In genomic region chr2:61707984-61708852, GRCh38 we compare ENCODE assay signal across 8 cellular contexts.
DNase-seq lines count a peak whose midpoint lies in the region; ATAC-seq, FAIRE-seq and TF ChIP-seq lines count a peak whose summit lies in the region.

No MANE protein-coding gene starts in this region.

- no peak for FAIRE-seq in urothelium cell line (lab: Jason Lieb, UNC)

- TF ChIP-seq CTCF in GM06990 (IDR thresholded peaks at IDR 0.05; ENCODE audit: insufficient read depth, low read length, poor library complexity, severe bottlenecking), result no peak
- no peak for TF ChIP-seq CTCF in foreskin fibroblast (IDR thresholded peaks at IDR 0.05; ENCODE audit: low read depth, low read length)

- no peaks in the 10 kb centered on the region for H3K36me3 ChIP-seq in GM06990 (ENCODE audit: control insufficient read depth, insufficient read depth, low read length)

- H3K4me3 ChIP-seq in GM06990 (replicated peaks; ENCODE audit: low read depth, low read length) (no peak overlapping the region; the same call in 1 of the 2 replicates), foreskin fibroblast (ENCODE audit: low read depth in 1 of 2, low read length in 2 of 2) (no peak overlapping the region)

- ATAC-seq in GM21367 (IDR thresholded peaks at IDR 0.05; ENCODE audit: unreplicated experiment) (peak; percentile 98), HG03460 (IDR thresholded peaks at IDR 0.05; ENCODE audit: unreplicated experiment) (peak; percentile 99)

- DNase-seq in GM06990 (ENCODE audit: extremely low read depth, insufficient read length) (peak; percentile 74), NCI-H774 (lab: John Stamatoyannopoulos, UW) (peak; percentile 82), foreskin fibroblast (peak; percentile 40 to 68), urothelium cell line (ENCODE audit: low spot score) (peak; percentile 57), NOMO-1 treated with DMSO at 0.1 percent for 48 hours (lab: John Stamatoyannopoulos, UW; ENCODE audit: unreplicated experiment) (no peak)
- no peak for DNase-seq in activated CD8-positive, alpha-beta memory T cell treated with anti-CD3 and anti-CD28 coated beads, Interleukin-2, amount 50 U/mL, for 4 hours

- no peaks in the 10 kb centered on the region for H3K27me3 ChIP-seq in GM06990 (replicated peaks; ENCODE audit: control insufficient read depth, insufficient read depth, low read length)

Comparison
In these comparisons a context has a peak if more than half of its experiments do, and no peak if none do; other contexts are left out.
1. DNase-seq: peak in GM06990 (single experiment), NCI-H774 (single experiment), foreskin fibroblast (2 of 2) and urothelium cell line (single experiment); none in activated CD8-positive, alpha-beta memory T cell treated with anti-CD3 and anti-CD28 coated beads, Interleukin-2, amount 50 U/mL, for 4 hours (single experiment) and NOMO-1 treated with DMSO at 0.1 percent for 48 hours (single experiment).